8 cellular contexts compared by ENCODE assay signal in the genomic region with DNA sequence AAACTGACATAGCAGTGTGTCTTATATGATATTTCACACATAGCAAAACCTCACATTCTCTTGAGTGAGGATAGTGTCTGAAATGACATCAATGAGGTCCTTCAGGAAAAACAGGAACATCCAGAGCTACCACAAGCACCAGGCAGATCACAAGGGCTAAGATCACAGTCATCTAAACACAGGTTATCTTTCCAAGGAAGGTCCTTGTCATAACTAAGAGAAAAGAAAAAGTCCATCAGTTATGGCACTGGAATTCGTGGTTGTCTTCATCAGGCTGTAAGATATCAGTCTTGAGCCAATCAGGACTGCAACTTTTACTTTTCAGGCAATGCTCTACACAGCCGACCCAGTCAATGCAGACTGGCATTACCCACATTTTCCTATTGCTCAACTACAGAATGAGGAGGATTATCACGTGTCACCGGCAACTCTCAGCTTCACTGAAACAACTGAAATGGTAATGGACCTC. TPM values are rescaled to one million over a fixed set of nuclear protein-coding genes. Genes with fewer than 3 reads are reported as not detected.
A peak's percentile ranks its signal among the peaks of the same experiment; 100 is the strongest.
DNase-seq lines count a peak whose midpoint lies in the region; ATAC-seq and TF ChIP-seq lines count a peak whose summit lies in the region.

No MANE protein-coding gene starts in this region.

- H3K9me3 ChIP-seq in thoracic aorta: no peaks in the 10 kb centered on the region

- H3K36me3 ChIP-seq in kidney epithelial cell (ENCODE audit: control insufficient read depth, insufficient read depth, low read length) (no peaks in the 10 kb centered on the region), thoracic aorta (peaks cover 11% of the 10 kb centered on the region)

- H3K4me3 Mint-ChIP-seq in activated naive CD8-positive, alpha-beta T cell treated with anti-CD3 and anti-CD28 coated beads, Interleukin-2, amount 10 ng/mL, durations not matched to agents 7 days and 5 days: peak overlapping the region; percentile 63

- peaks cover 55 to 81% of the 10 kb centered on the region in 2 donors for H3K4me1 ChIP-seq in thoracic aorta (ENCODE audit: control insufficient read depth in 1 of 2, low read depth in 2 of 2)

- no peak overlapping the region for H3K4me3 ChIP-seq in kidney epithelial cell (ENCODE audit: low read depth, low read length)
- peak overlapping the region; percentile 64 for H3K4me3 ChIP-seq in thoracic aorta

- H3K36me3 Mint-ChIP-seq in activated naive CD8-positive, alpha-beta T cell treated with anti-CD3 and anti-CD28 coated beads, Interleukin-2, amount 10 ng/mL, durations not matched to agents 7 days and 5 days: peaks cover 20% of the 10 kb centered on the region

- peak overlapping the region; percentile 94 to 99 for H3K27ac ChIP-seq in thoracic aorta

- ATAC-seq in activated naive CD8-positive, alpha-beta T cell treated with anti-CD3 and anti-CD28 coated beads, Interleukin-2, amount 10 ng/mL, durations not matched to agents 7 days and 5 days (ENCODE audit: low read depth): peak; percentile 25
- ATAC-seq in thoracic aorta (ENCODE audit: insufficient number of reproducible peaks, low FRiP score, low read depth) (peak; percentile 83), GM21367 (IDR thresholded peaks at IDR 0.05; ENCODE audit: unreplicated experiment) (no peak)

- DNase-seq in activated CD4-positive, alpha-beta T cell treated with anti-CD3 and anti-CD28 coated beads for 48 hours: peak; percentile 41
- no peak for DNase-seq in activated CD4-positive, alpha-beta T cell treated with anti-CD3 and anti-CD28 coated beads, Interleukin-2, amount 50 U/mL, for 4 hours
- no peak for DNase-seq in activated naive CD8-positive, alpha-beta T cell treated with anti-CD3 and anti-CD28 coated beads, Interleukin-2, amount 10 ng/mL, durations not matched to agents 7 days and 5 days
- DNase-seq in kidney epithelial cell (ENCODE audit: low read depth): peak; percentile 41
- no peak for DNase-seq in thoracic aorta (ENCODE audit: low spot score)
- DNase-seq in stimulated activated naive CD4-positive, alpha-beta T cell treated with Interleukin-2 at 50 U/mL for 16 hours (lab: John Stamatoyannopoulos, UW): no peak
- DNase-seq in T-helper 9 cell: no peak

- POLR2A ChIA-PET in activated naive CD8-positive, alpha-beta T cell treated with anti-CD3 and anti-CD28 coated beads, Interleukin-2, amount 10 ng/mL, durations not matched to agents 7 days and 5 days (lab: Charles Lee): interaction anchor here (1.5 kb wide), 1 partner anchor 27 kb away, joined by 4 read pairs; the partner anchor contains the start of gene SORT1

- H3K27me3 ChIP-seq in kidney epithelial cell (ENCODE audit: control insufficient read depth, insufficient read depth, low read length) (no peaks in the 10 kb centered on the region), thoracic aorta (replicated peaks; ENCODE audit: insufficient read depth) (no peaks in the 10 kb centered on the region)

- H3K4me1 Mint-ChIP-seq in activated naive CD8-positive, alpha-beta T cell treated with anti-CD3 and anti-CD28 coated beads, Interleukin-2, amount 10 ng/mL, durations not matched to agents 7 days and 5 days: peaks cover 45% of the 10 kb centered on the region

- H3K9me3 Mint-ChIP-seq in activated naive CD8-positive, alpha-beta T cell treated with anti-CD3 and anti-CD28 coated beads, Interleukin-2, amount 10 ng/mL, durations not matched to agents 7 days and 5 days: peaks cover 3% of the 10 kb centered on the region

- H3K27ac Mint-ChIP-seq in activated naive CD8-positive, alpha-beta T cell treated with anti-CD3 and anti-CD28 coated beads, Interleukin-2, amount 10 ng/mL, durations not matched to agents 7 days and 5 days: peak overlapping the region; percentile 23

- no peak for TF ChIP-seq CTCF in kidney epithelial cell (IDR thresholded peaks at IDR 0.05; ENCODE audit: insufficient read depth, low read length, poor library complexity, severe bottlenecking)
- TF ChIP-seq CTCF in thoracic aorta (IDR thresholded peaks at IDR 0.05): no peak

- peaks cover 9% of the 10 kb centered on the region for H3K27me3 Mint-ChIP-seq in activated naive CD8-positive, alpha-beta T cell treated with anti-CD3 and anti-CD28 coated beads, Interleukin-2, amount 10 ng/mL, durations not matched to agents 7 days and 5 days

RNA-seq across cellular contexts. Expression of gene SORT1, which starts 26.4 kb away (rescaled TPM):
- 10 to 100 TPM in 1 of 2 experiments, 1 to 10 TPM in 1; 6.5 to 11.0 TPM for total RNA-seq in activated naive CD8-positive, alpha-beta T cell treated with anti-CD3 and anti-CD28 coated beads, Interleukin-2, amount 10 ng/mL, durations not matched to agents 7 days and 5 days
- total RNA-seq in kidney epithelial cell (63.5 and 65.2 TPM in 2 replicates), thoracic aorta (100 to 1,000 TPM; 225 to 231 TPM)

RNA-seq across cellular contexts. Expression of gene PSMA5, which starts 54.9 kb away (rescaled TPM):
- 100 to 1,000 TPM; 135 TPM for total RNA-seq in activated naive CD8-positive, alpha-beta T cell treated with anti-CD3 and anti-CD28 coated beads, Interleukin-2, amount 10 ng/mL, durations not matched to agents 7 days and 5 days
- 65.7 and 73.7 TPM in 2 replicates for total RNA-seq in kidney epithelial cell
- total RNA-seq in thoracic aorta: 10 to 100 TPM; 17.3 to 20.1 TPM

Comparison
In these comparisons a context has a peak if more than half of its experiments do, and no peak if none do; other contexts are left out.
1. DNase-seq: peak in activated CD4-positive, alpha-beta T cell treated with anti-CD3 and anti-CD28 coated beads for 48 hours (single experiment) and kidney epithelial cell (single experiment); none in activated CD4-positive, alpha-beta T cell treated with anti-CD3 and anti-CD28 coated beads, Interleukin-2, amount 50 U/mL, for 4 hours (0 of 2), activated naive CD8-positive, alpha-beta T cell treated with anti-CD3 and anti-CD28 coated beads, Interleukin-2, amount 10 ng/mL, durations not matched to agents 7 days and 5 days (single experiment), thoracic aorta (single experiment), stimulated activated naive CD4-positive, alpha-beta T cell treated with Interleukin-2 at 50 U/mL for 16 hours (single experiment) and T-helper 9 cell (single experiment).